In genomic region chr14:104155513-104155912, GRCh38 we compare ENCODE assay signal across 23 cellular contexts. TPM values are rescaled to one million over a fixed set of nuclear protein-coding genes. Genes with fewer than 3 reads are reported as not detected.
"Had no signal": no experiment of that assay in that cellular context is flagged by ENCODE, and none has a peak within 500 bp of the region (broad histone marks: within the 10 kb centered on the region; RNA-seq: fewer than 3 reads in every experiment).

No MANE protein-coding gene starts in this region.

- H3K4me3 ChIP-seq: ascending aorta, esophagus squamous epithelium, spleen, thoracic aorta, upper lobe of left lung had no signal

- ATAC-seq: activated naive CD8-positive, alpha-beta T cell treated with anti-CD3 and anti-CD28 coated beads, Interleukin-2, amount 50 U/mL, for 24 hours; stimulated activated naive B cell treated with anti-CD40 and anti-IgM and Interleukin-4, amounts not matched to agents 10 μg/mL and 1 μg/mL and 100 μg/mL, for 72 hours; T-helper 17 cell had no signal

- DNase-seq: activated CD4-positive, alpha-beta T cell treated with anti-CD3 and anti-CD28 coated beads, Interleukin-2, amount 50 U/mL, for 1 hour; activated CD4-positive, CD25-positive, alpha-beta regulatory T cell treated with anti-CD3 and anti-CD28 coated beads, Interleukin-2, amount 50 U/mL, for 72 hours; activated CD8-positive, alpha-beta memory T cell treated with anti-CD3 and anti-CD28 coated beads for 24 hours; activated CD8-positive, alpha-beta memory T cell treated with anti-CD3 and anti-CD28 coated beads, Interleukin-2, amount 50 U/mL, for 48 hours; activated effector memory CD4-positive, alpha-beta T cell treated with Interleukin-2 at 50 U/mL for 16 hours; activated naive CD4-positive, alpha-beta T cell treated with anti-CD3 and anti-CD28 coated beads, Interleukin-2, amount 10 ng/mL, durations not matched to agents 7 days and 5 days; activated naive CD8-positive, alpha-beta T cell treated with anti-CD3 and anti-CD28 coated beads, Interleukin-2, amount 50 U/mL, for 24 hours; activated T-cell treated with anti-CD3 and anti-CD28 coated beads, Interleukin-2, amount 50 U/mL, for 48 hours; cerebellar nuclear complex; cortex of kidney; effector CD8-positive, alpha-beta T cell; esophagus squamous epithelium; hypothalamus; islet precursor cell; spleen; stimulated activated naive B cell treated with anti-CD40 and anti-IgM and Interleukin-4, amounts not matched to agents 10 μg/mL and 1 μg/mL and 100 μg/mL, for 72 hours; T-helper 17 cell; upper lobe of left lung had no signal

- H3K4me1 ChIP-seq: ascending aorta had no signal

- H3K27me3 ChIP-seq: ascending aorta, upper lobe of left lung had no signal

- H3K36me3 ChIP-seq: ascending aorta, esophagus squamous epithelium, thoracic aorta had no signal

- H3K9me3 ChIP-seq: ascending aorta, esophagus squamous epithelium, spleen, thoracic aorta, upper lobe of left lung had no signal

- H3K27ac ChIP-seq: ascending aorta, esophagus squamous epithelium, spleen, thoracic aorta, upper lobe of left lung, VCaP had no signal

RNA-seq across cellular contexts. Expression of gene KIF26A, which starts 17.1 kb away (rescaled TPM):
- total RNA-seq: mononuclear cell, osteoblast had no signal
